In the genomic region with DNA sequence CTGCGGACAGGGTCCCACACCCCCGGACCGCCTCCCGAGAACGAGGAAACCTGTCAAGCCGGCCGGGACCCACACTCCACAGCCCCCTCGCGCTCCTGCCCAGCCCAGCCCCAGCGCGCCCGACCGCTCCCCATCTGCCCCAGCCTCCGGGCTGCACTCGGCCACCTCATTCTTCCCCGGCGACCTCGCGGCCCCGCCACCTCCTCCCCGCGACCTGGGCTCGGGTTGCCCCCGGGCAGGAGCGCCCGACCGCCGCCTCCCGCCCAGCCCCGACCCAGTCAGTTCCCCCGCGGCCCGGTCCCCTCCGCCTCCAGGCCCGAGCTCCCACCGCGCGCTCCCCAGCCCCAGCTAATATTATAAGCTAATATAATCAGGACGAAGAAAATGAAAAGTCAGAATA, we compare ENCODE assay signal across 5 cellular contexts.
DNase-seq lines count a peak whose midpoint lies in the region; ATAC-seq and TF ChIP-seq lines count a peak whose summit lies in the region.
"Not testable (repeated sequence)": the region's sequence is repeated elsewhere in the genome, so short reads cannot be mapped to it uniquely, and the experiment has no call there.

No MANE protein-coding gene starts in this region.

- intact Hi-C loops in right cardiac atrium (cut with DNase I); upper lobe of right lung (cut with DNase I): not testable (repeated sequence)

- POLR2A ChIA-PET in SK-N-SH (lab: Yijun Ruan, JAX) = not testable (repeated sequence)

- not testable (repeated sequence) for H3K4me1 ChIP-seq in SK-N-SH (ENCODE audit: control insufficient read depth in 1 of 2, insufficient read depth in 2 of 2, low read depth in 1 of 2, low read length in 1 of 2); right cardiac atrium (ENCODE audit: control insufficient read depth, insufficient read depth, low read length); upper lobe of right lung

- not testable (repeated sequence) for H3K9me2 ChIP-seq in SK-N-SH

- not testable (repeated sequence) for H3K36me3 Mint-ChIP-seq in stimulated activated memory B cell treated with anti-CD40 and anti-IgM and Interleukin-4, amounts not matched to agents 10 μg/mL and 1 μg/mL and 100 μg/mL, for 72 hours

- H3K9me3 Mint-ChIP-seq in stimulated activated memory B cell treated with anti-CD40 and anti-IgM and Interleukin-4, amounts not matched to agents 10 μg/mL and 1 μg/mL and 100 μg/mL, for 72 hours; stimulated activated naive CD8-positive, alpha-beta T cell treated with anti-CD3 and anti-CD28 coated beads, Interleukin-15, amount 100 ng/mL, for 72 hours: not testable (repeated sequence)

- H4K20me1 ChIP-seq in SK-N-SH (ENCODE audit: insufficient read depth) = not testable (repeated sequence)

- H3K4me2 ChIP-seq in SK-N-SH = not testable (repeated sequence)

- H3K4me3 Mint-ChIP-seq in stimulated activated memory B cell treated with anti-CD40 and anti-IgM and Interleukin-4, amounts not matched to agents 10 μg/mL and 1 μg/mL and 100 μg/mL, for 72 hours; stimulated activated naive CD8-positive, alpha-beta T cell treated with anti-CD3 and anti-CD28 coated beads, Interleukin-15, amount 100 ng/mL, for 72 hours: not testable (repeated sequence)

- CTCF ChIA-PET in SK-N-SH (lab: Yijun Ruan, JAX) = not testable (repeated sequence)

- H3K36me3 ChIP-seq in SK-N-SH (replicated peaks in 1 of 2; ENCODE audit: control insufficient read depth in 1 of 2, insufficient read depth in 2 of 2, low read length in 1 of 2); upper lobe of right lung: not testable (repeated sequence)

- peak; percentile 5 for DNase-seq in SK-N-SH
- DNase-seq in right cardiac atrium; stimulated activated naive CD8-positive, alpha-beta T cell treated with anti-CD3 and anti-CD28 coated beads, Interleukin-15, amount 100 ng/mL, for 72 hours; upper lobe of right lung: not testable (repeated sequence)

- H2AFZ ChIP-seq in SK-N-SH (ENCODE audit: low read depth) = not testable (repeated sequence)

- not testable (repeated sequence) for H3K27ac ChIP-seq in SK-N-SH (ENCODE audit: low read depth in 2 of 2, low read length in 1 of 2); right cardiac atrium (ENCODE audit: low read length); upper lobe of right lung

- H3K27me3 Mint-ChIP-seq in stimulated activated memory B cell treated with anti-CD40 and anti-IgM and Interleukin-4, amounts not matched to agents 10 μg/mL and 1 μg/mL and 100 μg/mL, for 72 hours; stimulated activated naive CD8-positive, alpha-beta T cell treated with anti-CD3 and anti-CD28 coated beads, Interleukin-15, amount 100 ng/mL, for 72 hours: not testable (repeated sequence)

- not testable (repeated sequence) for H3K9me3 ChIP-seq in SK-N-SH; right cardiac atrium (ENCODE audit: control insufficient read depth, low read length); upper lobe of right lung

- not testable (repeated sequence) for H3K27me3 ChIP-seq in SK-N-SH (ENCODE audit: insufficient read depth); right cardiac atrium (ENCODE audit: control insufficient read depth, insufficient read depth); upper lobe of right lung

- ATAC-seq in right cardiac atrium (peak; percentile 16 to 26), upper lobe of right lung (peak; percentile 17)
- ATAC-seq in stimulated activated memory B cell treated with anti-CD40 and anti-IgM and Interleukin-4, amounts not matched to agents 10 μg/mL and 1 μg/mL and 100 μg/mL, for 72 hours = peak; percentile 63
- peak; percentile 46 for ATAC-seq in stimulated activated naive CD8-positive, alpha-beta T cell treated with anti-CD3 and anti-CD28 coated beads, Interleukin-15, amount 100 ng/mL, for 72 hours

- not testable (repeated sequence) for H3K9ac ChIP-seq in SK-N-SH

- WGBS in SK-N-SH (ENCODE audit: low lambda C conversion rate) = 5% methylated on average over 30 of the region's 39 CpGs
- 62% methylated on average over 39 of the region's 39 CpGs for WGBS in right cardiac atrium

- H3K4me1 Mint-ChIP-seq in stimulated activated memory B cell treated with anti-CD40 and anti-IgM and Interleukin-4, amounts not matched to agents 10 μg/mL and 1 μg/mL and 100 μg/mL, for 72 hours; stimulated activated naive CD8-positive, alpha-beta T cell treated with anti-CD3 and anti-CD28 coated beads, Interleukin-15, amount 100 ng/mL, for 72 hours: not testable (repeated sequence)

- not testable (repeated sequence) for H3K4me3 ChIP-seq in SK-N-SH (ENCODE audit: low read depth in 2 of 2, low read length in 1 of 2); right cardiac atrium (ENCODE audit: low read length); upper lobe of right lung

- not testable (repeated sequence) for H3K27ac Mint-ChIP-seq in stimulated activated memory B cell treated with anti-CD40 and anti-IgM and Interleukin-4, amounts not matched to agents 10 μg/mL and 1 μg/mL and 100 μg/mL, for 72 hours; stimulated activated naive CD8-positive, alpha-beta T cell treated with anti-CD3 and anti-CD28 coated beads, Interleukin-15, amount 100 ng/mL, for 72 hours

- TF ChIP-seq CTCF in SK-N-SH (IDR thresholded peaks at IDR 0.05); upper lobe of right lung (IDR thresholded peaks at IDR 0.05): not testable (repeated sequence)

- TF ChIP-seq RAD21 in SK-N-SH (IDR thresholded peaks at IDR 0.05; ENCODE audit: low read length) = not testable (repeated sequence)

- not testable (repeated sequence) for TF ChIP-seq EP300 in SK-N-SH (IDR thresholded peaks at IDR 0.05; ENCODE audit: borderline replicate concordance in 1 of 2, low read depth in 1 of 2, low read length in 1 of 2)

- H3F3A ChIP-seq in SK-N-SH (replicated peaks; ENCODE audit: insufficient read depth) = not testable (repeated sequence)

- H3K79me2 ChIP-seq in SK-N-SH (ENCODE audit: insufficient read depth) = not testable (repeated sequence)
